In genomic region chr20:33493076-33493766, GRCh38 we compare ENCODE assay signal across 21 cellular contexts. TPM values are rescaled to one million over a fixed set of nuclear protein-coding genes. Genes with fewer than 3 reads are reported as not detected.
DNase-seq lines count a peak whose midpoint lies in the region; ATAC-seq and TF ChIP-seq lines count a peak whose summit lies in the region.
"Had no signal": no experiment of that assay in that cellular context is flagged by ENCODE, and none has a peak within 500 bp of the region (broad histone marks: within the 10 kb centered on the region; RNA-seq: fewer than 3 reads in every experiment).

No MANE protein-coding gene starts in this region.

- ATAC-seq in stimulated activated naive B cell treated with anti-CD40 and anti-IgM and Interleukin-4, amounts not matched to agents 10 μg/mL and 1 μg/mL and 100 μg/mL, for 72 hours (replicated peaks) = no peak
- ATAC-seq: HCT116, PC-3 had no signal

- H3K27ac Mint-ChIP-seq in nephron (no peak overlapping the region), type B pancreatic cell (peak overlapping the region; percentile 67)
- no peak overlapping the region for H3K27ac Mint-ChIP-seq in stimulated activated naive B cell treated with anti-CD40 and anti-IgM and Interleukin-4, amounts not matched to agents 10 μg/mL and 1 μg/mL and 100 μg/mL, for 72 hours

- no peaks in the 10 kb centered on the region for H3K27me3 ChIP-seq in Loucy (ENCODE audit: insufficient read depth, low read length, poor library complexity, severe bottlenecking)

- H3K4me3 Mint-ChIP-seq in nephron = peak overlapping the region in 2 of 3 experiments; percentile 50 to 53
- H3K4me3 Mint-ChIP-seq in type B pancreatic cell = peak overlapping the region; percentile 51
- H3K4me3 Mint-ChIP-seq in stimulated activated naive B cell treated with anti-CD40 and anti-IgM and Interleukin-4, amounts not matched to agents 10 μg/mL and 1 μg/mL and 100 μg/mL, for 72 hours = no peak overlapping the region

- H3K9me3 Mint-ChIP-seq in nephron (no peaks in the 10 kb centered on the region), type B pancreatic cell (no peaks in the 10 kb centered on the region)
- H3K9me3 Mint-ChIP-seq in stimulated activated naive B cell treated with anti-CD40 and anti-IgM and Interleukin-4, amounts not matched to agents 10 μg/mL and 1 μg/mL and 100 μg/mL, for 72 hours = no peaks in the 10 kb centered on the region

- H3K9me2 ChIP-seq in Loucy (replicated peaks; ENCODE audit: low read depth, low read length) = no peaks in the 10 kb centered on the region

- H3K4me1 ChIP-seq in Loucy (ENCODE audit: insufficient read depth, low read length, poor library complexity, severe bottlenecking) = peaks cover 19% of the 10 kb centered on the region

- H3K4me3 ChIP-seq in Loucy (ENCODE audit: low read length, poor library complexity, severe bottlenecking) = peak overlapping the region; percentile 23

- H3F3A ChIP-seq in Loucy (ENCODE audit: low read depth) = no peaks in the 10 kb centered on the region

- H3K9me3 ChIP-seq in Loucy (ENCODE audit: insufficient read depth, low read depth, low read length) = no peaks in the 10 kb centered on the region

- H3K79me2 ChIP-seq in Loucy (ENCODE audit: insufficient read depth, low read length) = peaks cover 58% of the 10 kb centered on the region

- H3K27ac ChIP-seq in VCaP = peak overlapping the region; percentile 92; the same call in 1 of the 2 replicates
- H3K27ac ChIP-seq: HL-60 had no signal

- DNase-seq in type B pancreatic cell (ENCODE audit: extremely low spot score, unreplicated experiment) (no peak), NCI-H2107 (lab: John Stamatoyannopoulos, UW) (no peak), GDM1 (lab: John Stamatoyannopoulos, UW) (no peak)
- no peak for DNase-seq in stimulated activated naive B cell treated with anti-CD40 and anti-IgM and Interleukin-4, amounts not matched to agents 10 μg/mL and 1 μg/mL and 100 μg/mL, for 72 hours
- DNase-seq: C1 segment of cervical spinal cord, Calu3, DND-41, Karpas-422, NCI-H1092 treated with DMSO at 0.1 percent for 48 hours, NCI-H1436, NCI-H187, NCI-H2081 treated with DMSO at 0.1 percent for 48 hours, NCI-H524, NCI-H774, PC-3, SHP77 had no signal

- no peak overlapping the region for H2AFZ ChIP-seq in Loucy (ENCODE audit: low read length)

- H3K36me3 ChIP-seq in Loucy (ENCODE audit: insufficient read depth, low read length) = no peaks in the 10 kb centered on the region

- H4K20me1 ChIP-seq in Loucy (ENCODE audit: insufficient read depth, low read length, poor library complexity, severe bottlenecking) = peaks cover 27% of the 10 kb centered on the region

- H3K4me2 ChIP-seq in Loucy (ENCODE audit: low read depth, low read length, poor library complexity, severe bottlenecking) = peak overlapping the region; percentile 96

- H3K36me3 Mint-ChIP-seq in nephron (ENCODE audit: low read depth) (peaks cover 15% of the 10 kb centered on the region), type B pancreatic cell (peaks cover 26% of the 10 kb centered on the region)
- peaks cover 0 to 2% of the 10 kb centered on the region in 2 donors for H3K36me3 Mint-ChIP-seq in stimulated activated naive B cell treated with anti-CD40 and anti-IgM and Interleukin-4, amounts not matched to agents 10 μg/mL and 1 μg/mL and 100 μg/mL, for 72 hours

- H3K27me3 Mint-ChIP-seq in nephron (ENCODE audit: low read depth) = no peaks in the 10 kb centered on the region
- no peaks in the 10 kb centered on the region for H3K27me3 Mint-ChIP-seq in type B pancreatic cell
- H3K27me3 Mint-ChIP-seq in stimulated activated naive B cell treated with anti-CD40 and anti-IgM and Interleukin-4, amounts not matched to agents 10 μg/mL and 1 μg/mL and 100 μg/mL, for 72 hours = no peaks in the 10 kb centered on the region

- H3K4me1 Mint-ChIP-seq in nephron = peaks cover 16% of the 10 kb centered on the region
- H3K4me1 Mint-ChIP-seq in type B pancreatic cell (ENCODE audit: unreplicated experiment) = peaks cover 16% of the 10 kb centered on the region
- peaks cover 10 to 12% of the 10 kb centered on the region in 2 donors for H3K4me1 Mint-ChIP-seq in stimulated activated naive B cell treated with anti-CD40 and anti-IgM and Interleukin-4, amounts not matched to agents 10 μg/mL and 1 μg/mL and 100 μg/mL, for 72 hours

- TF ChIP-seq CTCF in Loucy (conservative IDR thresholded peaks at IDR 0.05; ENCODE audit: low read length) = no peak
- no peak for TF ChIP-seq CTCF in VCaP (conservative IDR thresholded peaks at IDR 0.05)
- TF ChIP-seq CTCF in nephron (IDR thresholded peaks at IDR 0.05; ENCODE audit: unreplicated experiment in 3 of 3) = no peak
- no peak for TF ChIP-seq CTCF in type B pancreatic cell (conservative IDR thresholded peaks at IDR 0.05)

- H3K9ac ChIP-seq in Loucy (ENCODE audit: low read depth, low read length, poor library complexity, severe bottlenecking) = no peak overlapping the region

RNA-seq across cellular contexts. Expression of gene CBFA2T2, which starts 3.3 kb away (rescaled TPM):
- 39.8 and 52.3 TPM in 2 replicates for total RNA-seq in type B pancreatic cell (ENCODE audit: low replicate concordance)

RNA-seq across cellular contexts. Expression of gene SNTA1, which starts 49.7 kb away (rescaled TPM):
- 7.6 and 19.5 TPM in 2 replicates for total RNA-seq in type B pancreatic cell (ENCODE audit: low replicate concordance)

Comparison
In these comparisons a context has a peak if more than half of its experiments do, and no peak if none do; other contexts are left out.
1. H3K4me3 Mint-ChIP-seq: peak in nephron (2 of 3) and type B pancreatic cell (single experiment); none in stimulated activated naive B cell treated with anti-CD40 and anti-IgM and Interleukin-4, amounts not matched to agents 10 μg/mL and 1 μg/mL and 100 μg/mL, for 72 hours (0 of 2).